25 cellular contexts compared by ENCODE assay signal in genomic region chr16:64866026-64866425, GRCh38.
DNase-seq lines count a peak whose midpoint lies in the region; FAIRE-seq lines count a peak whose summit lies in the region.
"Had no signal": no experiment of that assay in that cellular context is flagged by ENCODE, and none has a peak within 500 bp of the region (broad histone marks: within the 10 kb centered on the region; RNA-seq: fewer than 3 reads in every experiment).

No MANE protein-coding gene starts in this region.

- no peaks in the 10 kb centered on the region for H3K9me2 ChIP-seq in GM23248 (ENCODE audit: insufficient read depth)

- no peak for DNase-seq in GM23248
- DNase-seq in adipocyte (ENCODE audit: low read depth): peak; percentile 24
- peak; percentile 15 for DNase-seq in fibroblast of peridontal ligament (ENCODE audit: extremely low read depth)
- DNase-seq in putamen (ENCODE audit: low spot score): no peak
- DNase-seq in urothelium cell line (ENCODE audit: low spot score): no peak
- no peak for DNase-seq in MG63
- DNase-seq: BE2C; CD4-positive, alpha-beta T cell; COR-L47; DMS79; GOT3; HCEC 1CT; MV-4-11; NCI-H1105 treated with DMSO at 0.1 percent for 48 hours; NCI-H1694; NCI-H2081; NCI-H2171; NCI-H345; NCI-H524; NCI-H774 had no signal

- H3K4me3 ChIP-seq in GM23248: no peak overlapping the region
- no peak overlapping the region for H3K4me3 ChIP-seq in adipocyte (ENCODE audit: low read length)
- H3K4me3 ChIP-seq in skeletal muscle satellite cell (ENCODE audit: low read length): no peak overlapping the region
- no peak overlapping the region for H3K4me3 ChIP-seq in MG63
- H3K4me3 ChIP-seq: A549, GM12878 had no signal

- peaks cover 26% of the 10 kb centered on the region for H3F3A ChIP-seq in GM23248 (ENCODE audit: insufficient read depth)

- H3K27ac ChIP-seq in GM23248: no peak overlapping the region
- H3K27ac ChIP-seq: A549, KMS-11 had no signal

- in situ Hi-C loops in GM23248 (cut with MboI): no loop called here

- H3K4me1 ChIP-seq in GM23248 (ENCODE audit: insufficient read depth) (peaks cover 27% of the 10 kb centered on the region), adipocyte (ENCODE audit: control insufficient read depth, insufficient read depth, low read length) (peaks cover 18% of the 10 kb centered on the region), skeletal muscle satellite cell (ENCODE audit: control insufficient read depth, insufficient read depth, low read length) (peaks cover 24% of the 10 kb centered on the region)
- H3K4me1 ChIP-seq: A549 had no signal

- H3K27me3 ChIP-seq in GM23248 (replicated peaks; ENCODE audit: insufficient read depth) (no peaks in the 10 kb centered on the region), adipocyte (replicated peaks; ENCODE audit: control insufficient read depth, insufficient read depth, low read length) (no peaks in the 10 kb centered on the region), skeletal muscle satellite cell (ENCODE audit: control insufficient read depth, insufficient read depth, low read length) (no peaks in the 10 kb centered on the region), MG63 (no peaks in the 10 kb centered on the region)
- H3K27me3 ChIP-seq: BE2C had no signal

- 94 to 98% methylated on average over 2 of the region's 2 CpGs for WGBS in GM23248 (ENCODE audit: low coverage in 1 of 2, low lambda C conversion rate in 2 of 2, missing lambda C conversion rate in 2 of 2), 2 experiments

- no peaks in the 10 kb centered on the region for H4K20me1 ChIP-seq in GM23248 (ENCODE audit: insufficient read depth)

- no peaks in the 10 kb centered on the region for H3K79me2 ChIP-seq in GM23248 (ENCODE audit: insufficient read depth)

- no peak for FAIRE-seq in urothelium cell line (lab: Jason Lieb, UNC)
- FAIRE-seq: A549, GM12878, HTR-8/SVneo had no signal

- H3K9ac ChIP-seq in GM23248 (no peak overlapping the region), adipocyte (ENCODE audit: low read length) (no peak overlapping the region), skeletal muscle satellite cell (ENCODE audit: low read depth, low read length) (peak overlapping the region; percentile 82)
- H3K9ac ChIP-seq: KMS-11 had no signal

- H3K9me3 ChIP-seq in GM23248 (ENCODE audit: low read depth): no peaks in the 10 kb centered on the region
- no peaks in the 10 kb centered on the region for H3K9me3 ChIP-seq in adipocyte (ENCODE audit: control insufficient read depth, low read length)
- H3K9me3 ChIP-seq in skeletal muscle satellite cell (replicated peaks; ENCODE audit: low read length): no peaks in the 10 kb centered on the region
- no peaks in the 10 kb centered on the region for H3K9me3 ChIP-seq in MG63
- H3K9me3 ChIP-seq: A549, BE2C had no signal

- H2AFZ ChIP-seq in GM23248: no peak overlapping the region

- H3K36me3 ChIP-seq in GM23248 (ENCODE audit: low read depth): no peaks in the 10 kb centered on the region
- no peaks in the 10 kb centered on the region for H3K36me3 ChIP-seq in adipocyte (ENCODE audit: control insufficient read depth, insufficient read depth, low read length, severe bottlenecking)
- H3K36me3 ChIP-seq in skeletal muscle satellite cell (ENCODE audit: insufficient read depth, low read length): no peaks in the 10 kb centered on the region
- H3K36me3 ChIP-seq in MG63: no peaks in the 10 kb centered on the region
- H3K36me3 ChIP-seq: BE2C had no signal

- H3K4me2 ChIP-seq in GM23248 (ENCODE audit: unreplicated experiment): peak overlapping the region; percentile 77
- no peak overlapping the region for H3K4me2 ChIP-seq in skeletal muscle satellite cell (ENCODE audit: low read length)
- H3K4me2 ChIP-seq: A549, KMS-11 had no signal

Comparison
In these comparisons a context has a peak if more than half of its experiments do, and no peak if none do; other contexts are left out.
1. DNase-seq: peak in adipocyte (single experiment) and fibroblast of peridontal ligament (single experiment); none in GM23248 (single experiment), putamen (single experiment), urothelium cell line (single experiment) and MG63 (single experiment).